ENCODE assay signal across 29 cellular contexts in the genomic region with DNA sequence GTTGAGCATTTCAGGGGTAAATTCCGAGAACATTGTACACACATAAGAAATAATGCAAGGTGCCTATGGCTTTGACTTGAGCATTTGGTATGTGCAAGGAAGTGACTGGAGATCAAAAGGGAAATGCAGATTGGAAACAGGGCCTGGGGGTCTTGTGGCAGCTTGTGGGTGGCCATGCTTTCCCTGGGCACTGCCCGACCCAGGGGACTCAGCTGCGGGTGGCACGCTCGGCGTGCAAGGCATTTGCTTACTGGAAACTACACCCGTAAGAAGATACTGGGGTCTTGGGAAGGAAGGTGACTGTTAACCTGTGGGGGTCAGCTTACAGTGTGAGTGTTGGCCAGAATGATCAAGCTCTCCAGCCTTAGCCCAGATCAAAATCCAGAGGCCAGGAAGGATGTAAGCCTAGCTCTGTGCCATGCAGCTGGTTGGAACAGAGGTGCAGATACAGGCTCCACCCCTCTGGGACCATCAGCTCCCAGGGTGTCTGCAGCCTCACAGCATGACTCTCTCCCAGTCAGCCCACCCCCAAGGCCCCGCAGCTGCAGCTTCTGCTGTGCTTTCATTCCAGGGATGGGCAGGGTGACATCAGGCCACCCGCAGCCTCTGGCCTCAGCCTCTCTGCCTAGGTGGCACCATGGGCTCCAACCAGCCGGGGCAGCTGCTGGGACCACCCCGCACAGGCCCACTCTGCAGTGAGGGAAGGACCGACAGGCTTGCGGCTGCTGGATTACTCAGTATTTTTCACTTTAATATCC. TPM values are rescaled to one million over a fixed set of nuclear protein-coding genes. Genes with fewer than 3 reads are reported as not detected.
DNase-seq lines count a peak whose midpoint lies in the region; ATAC-seq and TF ChIP-seq lines count a peak whose summit lies in the region.
"Had no signal": no experiment of that assay in that cellular context is flagged by ENCODE, and none has a peak within 500 bp of the region (broad histone marks: within the 10 kb centered on the region; RNA-seq: fewer than 3 reads in every experiment).

No MANE protein-coding gene starts in this region.

- H3K79me2 ChIP-seq in DND-41 (ENCODE audit: insufficient read depth, low read length) (no peaks in the 10 kb centered on the region), trophoblast cell (ENCODE audit: control insufficient read depth, insufficient read depth, low read length, poor library complexity) (peaks cover 3% of the 10 kb centered on the region)

- H3K36me3 ChIP-seq in DND-41 (ENCODE audit: insufficient read depth, low read length) (no peaks in the 10 kb centered on the region), trophoblast cell (ENCODE audit: control insufficient read depth in 1 of 2, insufficient read depth in 2 of 2, low read length in 2 of 2) (peaks cover 26 to 30% of the 10 kb centered on the region in 2 experiments)
- H3K36me3 ChIP-seq in CD8-positive, alpha-beta memory T cell (ENCODE audit: insufficient read depth, low read length) = no peaks in the 10 kb centered on the region
- H3K36me3 ChIP-seq: thoracic aorta, uterus had no signal

- no peak overlapping the region for H3K4me3 ChIP-seq in DND-41 (ENCODE audit: low read depth in 1 of 2, low read length in 2 of 2)
- no peak overlapping the region for H3K4me3 ChIP-seq in trophoblast cell (ENCODE audit: low read depth, low read length)
- H3K4me3 ChIP-seq in CD8-positive, alpha-beta memory T cell (ENCODE audit: low read length) = no peak overlapping the region
- H3K4me3 ChIP-seq: GM12878, SK-N-MC, thoracic aorta, uterus had no signal

- peaks cover 21% of the 10 kb centered on the region for H3K9me3 ChIP-seq in DND-41 (ENCODE audit: insufficient read depth, low read length, severe bottlenecking)
- H3K9me3 ChIP-seq in trophoblast cell (ENCODE audit: insufficient read depth, low read depth, low read length) = peaks cover 16% of the 10 kb centered on the region
- H3K9me3 ChIP-seq in CD8-positive, alpha-beta memory T cell (ENCODE audit: low read length) = no peaks in the 10 kb centered on the region
- H3K9me3 ChIP-seq: uterus had no signal

- H3K4ac ChIP-seq in trophoblast cell (ENCODE audit: low read depth, low read length) = no peak overlapping the region

- no peaks in the 10 kb centered on the region for H3K79me1 ChIP-seq in trophoblast cell (ENCODE audit: low read length)

- no peaks in the 10 kb centered on the region for H4K20me1 ChIP-seq in DND-41 (ENCODE audit: insufficient read depth, low read length)

- H3K18ac ChIP-seq in trophoblast cell (ENCODE audit: low read length) = peak overlapping the region; percentile 82

- H3K4me1 ChIP-seq in DND-41 (ENCODE audit: insufficient read depth, low read length) (no peaks in the 10 kb centered on the region), trophoblast cell (ENCODE audit: control insufficient read depth in 1 of 2, insufficient read depth in 2 of 2, low read length in 2 of 2) (peaks cover 0 to 3% of the 10 kb centered on the region in 2 experiments)
- H3K4me1 ChIP-seq in CD8-positive, alpha-beta memory T cell (ENCODE audit: insufficient read depth, low read length) = no peaks in the 10 kb centered on the region
- H3K4me1 ChIP-seq: uterus had no signal

- WGBS in trophoblast cell (ENCODE audit: extremely low coverage, insufficient coverage, insufficient read length) = no CpG with 5 or more reads among the region's 13 CpGs

- no peak overlapping the region for H3K9ac ChIP-seq in DND-41 (ENCODE audit: low read depth, low read length)
- no peak overlapping the region for H3K9ac ChIP-seq in trophoblast cell (ENCODE audit: low read length)

- CTCF ChIA-PET in CD8-positive, alpha-beta memory T cell (lab: Charles Lee) = no interaction called here

- intact Hi-C loops in natural killer cell (cut with micrococcal nuclease) = no loop called here

- H3K27ac Mint-ChIP-seq in CD8-positive, alpha-beta memory T cell = peak overlapping the region in 1 of 8 donors; percentile 29
- H3K27ac Mint-ChIP-seq in natural killer cell = no peak overlapping the region
- H3K27ac Mint-ChIP-seq: activated CD8-positive, alpha-beta memory T cell treated with anti-CD3 and anti-CD28 coated beads, Interleukin-2, amount 10 ng/mL, durations not matched to agents 7 days and 5 days; IgD-negative memory B cell; stimulated activated naive CD8-positive, alpha-beta T cell treated with anti-CD3 and anti-CD28 coated beads, Interleukin-15, Interleukin-2, amounts not matched to agents 100 ng/mL and 50 ng/mL, for 24 hours; T-helper 17 cell had no signal

- no peak overlapping the region for H3K23ac ChIP-seq in trophoblast cell (ENCODE audit: low read length)

- no peak overlapping the region for H3K4me3 Mint-ChIP-seq in CD8-positive, alpha-beta memory T cell
- no peak overlapping the region for H3K4me3 Mint-ChIP-seq in natural killer cell
- H3K4me3 Mint-ChIP-seq: activated CD8-positive, alpha-beta memory T cell treated with anti-CD3 and anti-CD28 coated beads, Interleukin-2, amount 10 ng/mL, durations not matched to agents 7 days and 5 days; activated T-cell treated with anti-CD3 and anti-CD28 coated beads, Interleukin-2, amount 50 U/mL, for 4 hours; stimulated activated naive CD8-positive, alpha-beta T cell treated with anti-CD3 and anti-CD28 coated beads, Interleukin-15, Interleukin-2, amounts not matched to agents 100 ng/mL and 50 ng/mL, for 24 hours; T-helper 17 cell had no signal

- peaks cover 7 to 26% (median 15%) of the 10 kb centered on the region in 5 donors for H3K9me3 Mint-ChIP-seq in CD8-positive, alpha-beta memory T cell
- H3K9me3 Mint-ChIP-seq in natural killer cell = peaks cover 0 to 4% of the 10 kb centered on the region in 2 donors

- H4K8ac ChIP-seq in trophoblast cell (ENCODE audit: low read depth, low read length) = no peak overlapping the region

- H2BK5ac ChIP-seq in trophoblast cell (ENCODE audit: low read depth, low read length, poor library complexity) = no peak overlapping the region

- TF ChIP-seq CTCF in DND-41 (IDR thresholded peaks at IDR 0.05; ENCODE audit: borderline replicate concordance, extremely low read depth, low read length, poor library complexity, severe bottlenecking) (no peak), natural killer cell (IDR thresholded peaks at IDR 0.05) (no peak)

- ATAC-seq in DND-41 (ENCODE audit: insufficient read depth, low read depth) = peak; percentile 76
- no peak for ATAC-seq in natural killer cell
- ATAC-seq: activated CD8-positive, alpha-beta memory T cell treated with anti-CD3 and anti-CD28 coated beads, Interleukin-2, amount 10 ng/mL, durations not matched to agents 7 days and 5 days; activated T-cell treated with anti-CD3 and anti-CD28 coated beads, Interleukin-2, amount 50 U/mL, for 4 hours; GM12878; left ventricle myocardium superior; T-helper 17 cell had no signal

- H2BK12ac ChIP-seq in trophoblast cell (ENCODE audit: low read length) = no peak overlapping the region

- H3K14ac ChIP-seq in trophoblast cell (ENCODE audit: low read length) = no peak overlapping the region

- H3K27me3 ChIP-seq in DND-41 (ENCODE audit: insufficient read depth, low read length, poor library complexity) (no peaks in the 10 kb centered on the region), trophoblast cell (ENCODE audit: insufficient read depth, low read length) (no peaks in the 10 kb centered on the region)
- H3K27me3 ChIP-seq in CD8-positive, alpha-beta memory T cell (ENCODE audit: insufficient read depth, low read length, poor library complexity, severe bottlenecking) = no peaks in the 10 kb centered on the region
- H3K27me3 ChIP-seq: uterus had no signal

- no peak overlapping the region for H2BK120ac ChIP-seq in trophoblast cell (ENCODE audit: insufficient read depth, low read length, poor library complexity)

- no peaks in the 10 kb centered on the region for H3K36me3 Mint-ChIP-seq in CD8-positive, alpha-beta memory T cell
- H3K36me3 Mint-ChIP-seq in natural killer cell = peaks cover 12% of the 10 kb centered on the region
- H3K36me3 Mint-ChIP-seq: activated CD8-positive, alpha-beta memory T cell treated with anti-CD3 and anti-CD28 coated beads, Interleukin-2, amount 10 ng/mL, durations not matched to agents 7 days and 5 days; IgD-negative memory B cell had no signal

- H2AK5ac ChIP-seq in trophoblast cell (ENCODE audit: low read length) = no peak overlapping the region

- H4K12ac ChIP-seq in trophoblast cell (ENCODE audit: low read depth, low read length) = no peak overlapping the region

- H3K27ac ChIP-seq in DND-41 (ENCODE audit: low read length) = no peak overlapping the region
- no peak overlapping the region for H3K27ac ChIP-seq in trophoblast cell (ENCODE audit: low read depth, low read length)
- no peak overlapping the region for H3K27ac ChIP-seq in CD8-positive, alpha-beta memory T cell (ENCODE audit: low read depth, low read length)
- H3K27ac ChIP-seq: SK-N-MC, thoracic aorta, uterus had no signal

- H3K4me2 ChIP-seq in DND-41 (ENCODE audit: insufficient read depth, low read length) (no peak overlapping the region), trophoblast cell (ENCODE audit: low read length) (no peak overlapping the region)

- no peaks in the 10 kb centered on the region for H3K4me1 Mint-ChIP-seq in CD8-positive, alpha-beta memory T cell
- H3K4me1 Mint-ChIP-seq in natural killer cell = no peaks in the 10 kb centered on the region
- H3K4me1 Mint-ChIP-seq: activated CD8-positive, alpha-beta memory T cell treated with anti-CD3 and anti-CD28 coated beads, Interleukin-2, amount 10 ng/mL, durations not matched to agents 7 days and 5 days; IgD-negative memory B cell; T-helper 17 cell had no signal

- H2AFZ ChIP-seq in DND-41 (ENCODE audit: low read depth, low read length) = no peak overlapping the region
- no peak overlapping the region for H2AFZ ChIP-seq in trophoblast cell (ENCODE audit: insufficient read depth, low read length, poor library complexity)

- peaks cover 3 to 5% of the 10 kb centered on the region in 2 donors for H3K27me3 Mint-ChIP-seq in CD8-positive, alpha-beta memory T cell
- no peaks in the 10 kb centered on the region for H3K27me3 Mint-ChIP-seq in natural killer cell (ENCODE audit: low read depth in 2 of 2)
- H3K27me3 Mint-ChIP-seq: activated CD8-positive, alpha-beta memory T cell treated with anti-CD3 and anti-CD28 coated beads, Interleukin-2, amount 10 ng/mL, durations not matched to agents 7 days and 5 days; stimulated activated naive CD8-positive, alpha-beta T cell treated with anti-CD3 and anti-CD28 coated beads, Interleukin-15, Interleukin-2, amounts not matched to agents 100 ng/mL and 50 ng/mL, for 24 hours; T-helper 17 cell had no signal

- no peak overlapping the region for H4K91ac ChIP-seq in trophoblast cell (ENCODE audit: low read depth, low read length)

- DNase-seq in DND-41 (peak; percentile 32), NCI-H2107 (lab: John Stamatoyannopoulos, UW) (peak; percentile 47), SK-N-DZ (ENCODE audit: low spot score) (peak; percentile 82), trophoblast cell (no peak), natural killer cell (no peak)
- DNase-seq in CD8-positive, alpha-beta memory T cell = no peak
- DNase-seq in activated CD4-positive, CD25-positive, alpha-beta regulatory T cell (lab: John Stamatoyannopoulos, UW) = no peak
- DNase-seq: ACHN; activated CD8-positive, alpha-beta memory T cell treated with anti-CD3 and anti-CD28 coated beads, Interleukin-2, amount 10 ng/mL, durations not matched to agents 7 days and 5 days; activated gamma-delta T cell treated with Interleukin-2 at 50 U/mL for 16 hours; activated T-cell treated with anti-CD3 and anti-CD28 coated beads, Interleukin-2, amount 50 U/mL, for 4 hours; central memory CD4-positive, alpha-beta T cell; cortex of kidney; DMS153; effector memory CD4-positive, alpha-beta T cell; left ventricle myocardium superior; mesendoderm; MV-4-11; NCI-H1436; NCI-H774; RPMI8226; small intestine; T-helper 17 cell; uterus had no signal

- POLR2A ChIA-PET in CD8-positive, alpha-beta memory T cell (lab: Charles Lee) = no interaction called here

RNA-seq across cellular contexts. Expression of a gene that starts 55.1 kb away (rescaled TPM):
- 7.3 and 7.5 TPM in 2 replicates for polyA plus RNA-seq in SK-N-DZ (2014; cell fraction: cytosol; rRNA removed)
- 2.7 and 4.9 TPM in 2 replicates for polyA plus RNA-seq in SK-N-DZ (2014; cell fraction: nucleus; rRNA removed)
- polyA plus RNA-seq in trophoblast cell (2013) = 17.8 and 18.1 TPM in 2 replicates
- under 1 TPM; 0.11 to 0.16 TPM for total RNA-seq in CD8-positive, alpha-beta memory T cell
- not detected for polyA plus RNA-seq in CD8-positive, alpha-beta memory T cell
- under 1 TPM; 0.16 to 0.96 (median 0.18) TPM for total RNA-seq in natural killer cell
- total RNA-seq: T-helper 17 cell had no signal

Comparison
In these comparisons a context has a peak if more than half of its experiments do, and no peak if none do; other contexts are left out.
1. DNase-seq: peak in DND-41 (single experiment), NCI-H2107 (single experiment) and SK-N-DZ (single experiment); none in trophoblast cell (0 of 2), CD8-positive, alpha-beta memory T cell (0 of 5), activated CD4-positive, CD25-positive, alpha-beta regulatory T cell (0 of 4) and natural killer cell (single experiment).